Comparison of ENCODE assay signal across 11 cellular contexts in the genomic region with DNA sequence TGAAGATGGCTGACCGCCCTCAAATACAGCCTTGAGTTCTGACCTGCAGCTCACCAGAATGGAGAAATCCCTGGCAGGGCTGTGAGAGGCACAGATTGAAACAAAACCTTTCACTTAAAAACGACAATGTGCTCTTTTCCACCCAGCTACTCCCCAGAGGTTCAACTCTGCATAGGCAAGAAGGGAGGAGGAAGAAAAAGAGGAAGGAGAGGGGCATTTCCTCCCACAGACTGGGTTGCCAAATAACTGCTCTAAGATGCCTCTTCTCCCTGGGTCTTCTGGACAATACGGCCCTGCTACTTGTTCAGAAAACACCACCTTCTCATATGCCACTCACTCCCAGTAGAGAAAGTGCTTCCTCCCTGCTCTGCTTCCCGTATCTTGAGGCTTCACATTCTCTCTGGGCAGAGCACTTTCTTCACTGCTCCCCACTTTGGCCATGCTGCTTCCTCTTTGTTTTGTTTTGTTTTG.
DNase-seq lines count a peak whose midpoint lies in the region; ATAC-seq and TF ChIP-seq lines count a peak whose summit lies in the region.
"Had no signal": no experiment of that assay in that cellular context is flagged by ENCODE, and none has a peak within 500 bp of the region (broad histone marks: within the 10 kb centered on the region; RNA-seq: fewer than 3 reads in every experiment).

No MANE protein-coding gene starts in this region.

- no peak overlapping the region for H3K4me3 ChIP-seq in HL-60 (replicated peaks; ENCODE audit: insufficient read depth, low read length)
- H3K4me3 ChIP-seq in left ventricle myocardium inferior: no peak overlapping the region
- peak overlapping the region in 1 of 8 donors; percentile 37 for H3K4me3 ChIP-seq in spleen

- H3K9me3 ChIP-seq in left ventricle myocardium inferior (replicated peaks): no peaks in the 10 kb centered on the region
- H3K9me3 ChIP-seq in spleen: no peaks in the 10 kb centered on the region

- intact Hi-C loops in left ventricle myocardium inferior (cut with micrococcal nuclease) (no loop called here), spleen (cut with DNase I; ENCODE audit: low total_unique reads) (no loop called here)

- no peak for ATAC-seq in GM18519 (IDR thresholded peaks at IDR 0.05; ENCODE audit: low FRiP score, unreplicated experiment)
- no peak for ATAC-seq in activated CD4-positive, CD25-positive, alpha-beta regulatory T cell treated with anti-CD3 and anti-CD28 coated beads, Interleukin-2, amount 50 U/mL, for 24 hours

- H3K27ac ChIP-seq in HL-60 (replicated peaks) (peak overlapping the region; percentile 97), left ventricle myocardium inferior (replicated peaks) (peak overlapping the region; percentile 40), spleen (peak overlapping the region; percentile 1 to 86 (median 82))

- TF ChIP-seq CTCF in HL-60 (IDR thresholded peaks at IDR 0.05; ENCODE audit: insufficient read depth, low read length) (no peak), left ventricle myocardium inferior (IDR thresholded peaks at IDR 0.05; ENCODE audit: borderline replicate concordance) (no peak), spleen (IDR thresholded peaks at IDR 0.05 in 8 of 11, conservative IDR thresholded peaks at IDR 0.05 in 3 of 11) (peak in 1 of 11 experiments; percentile 21)

- peak; percentile 82 to 97 for DNase-seq in HL-60 (ENCODE audit: low read depth in 1 of 2, low spot score in 1 of 2)
- DNase-seq in SIG-M5 treated with dmso at 0.1 percent for 504 hours (lab: John Stamatoyannopoulos, UW; ENCODE audit: unreplicated experiment): peak; percentile 100
- no peak for DNase-seq in left ventricle myocardium inferior
- DNase-seq in spleen: no peak
- no peak for DNase-seq in activated CD4-positive, CD25-positive, alpha-beta regulatory T cell treated with anti-CD3 and anti-CD28 coated beads, Interleukin-2, amount 50 U/mL, for 72 hours
- DNase-seq in T1000 (lab: John Stamatoyannopoulos, UW): no peak
- DNase-seq: effector memory CD4-positive, alpha-beta T cell; posterior cingulate gyrus; stimulated activated CD4-positive, alpha-beta T cell treated with anti-CD3 and anti-CD28 coated beads, Interleukin-4, amount 100 ng/mL, for 4 hours had no signal

- TF ChIP-seq POLR2A in spleen (IDR thresholded peaks at IDR 0.05): no peak

- H3K27me3 ChIP-seq in HL-60 (ENCODE audit: insufficient read depth, poor library complexity, severe bottlenecking) (no peaks in the 10 kb centered on the region), left ventricle myocardium inferior (ENCODE audit: low read depth) (no peaks in the 10 kb centered on the region), spleen (replicated peaks in 1 of 7) (no peaks in the 10 kb centered on the region)

- H3K36me3 ChIP-seq in left ventricle myocardium inferior: no peaks in the 10 kb centered on the region
- H3K36me3 ChIP-seq in spleen: no peaks in the 10 kb centered on the region

- H3K4me1 ChIP-seq in left ventricle myocardium inferior (peaks cover 23% of the 10 kb centered on the region), spleen (peaks cover 3 to 85% (median 48%) of the 10 kb centered on the region in 6 donors)

- 25 to 50% (median 38%) methylated on average over 4 of the region's 4 CpGs for WGBS in spleen, 5 donors

Comparison
In these comparisons a context has a peak if more than half of its experiments do, and no peak if none do; other contexts are left out.
1. DNase-seq: peak in HL-60 (2 of 2) and SIG-M5 treated with dmso at 0.1 percent for 504 hours (single experiment); none in left ventricle myocardium inferior (single experiment), spleen (single experiment), activated CD4-positive, CD25-positive, alpha-beta regulatory T cell treated with anti-CD3 and anti-CD28 coated beads, Interleukin-2, amount 50 U/mL, for 72 hours (single experiment) and T1000 (single experiment).
2. H3K27ac ChIP-seq: peak in every context shown above with its lines; median percentile 97 in HL-60; 82 in spleen; 40 in left ventricle myocardium inferior.